ENCODE assay signal across 1 cellular context in genomic region chr20:38112943-38113294, GRCh38.
TF ChIP-seq lines count a peak whose summit lies in the region.

No MANE protein-coding gene starts in this region.

TF ChIP-seq in HEK293T, 16 proteins besides CTCF, POLR2A, EP300 and RAD21 (continued from another document):
- TF ChIP-seq FOXK2 (IDR thresholded peaks at IDR 0.05) (no peak), BHLHE40 (IDR thresholded peaks at IDR 0.05; ENCODE audit: borderline replicate concordance) (no peak), PKNOX1 (IDR thresholded peaks at IDR 0.05) (no peak), ZNF384 (IDR thresholded peaks at IDR 0.05) (no peak), L3MBTL2 (conservative IDR thresholded peaks at IDR 0.05) (no peak), ARNT (IDR thresholded peaks at IDR 0.05) (no peak), FOXA1 (IDR thresholded peaks at IDR 0.05) (no peak), ELF4 (IDR thresholded peaks at IDR 0.05) (no peak), FOXM1 (IDR thresholded peaks at IDR 0.05; ENCODE audit: borderline replicate concordance) (no peak)
